35 cellular contexts compared by ENCODE assay signal in genomic region chr1:12630946-12631540, GRCh38. TPM values are rescaled to one million over a fixed set of nuclear protein-coding genes. Genes with fewer than 3 reads are reported as not detected.
DNase-seq lines count a peak whose midpoint lies in the region; ATAC-seq and TF ChIP-seq lines count a peak whose summit lies in the region.
"Had no signal": no experiment of that assay in that cellular context is flagged by ENCODE, and none has a peak within 500 bp of the region (broad histone marks: within the 10 kb centered on the region; RNA-seq: fewer than 3 reads in every experiment).

No MANE protein-coding gene starts in this region.

- DNase-seq in NOMO-1 (lab: John Stamatoyannopoulos, UW; ENCODE audit: unreplicated experiment in 2 of 2) (peak; percentile 20 to 24), NOMO-1 treated with dmso at 0.1 percent for 144 hours (lab: John Stamatoyannopoulos, UW; ENCODE audit: unreplicated experiment) (no peak), SIG-M5 (lab: John Stamatoyannopoulos, UW) (peak; percentile 12), fibroblast of mammary gland (ENCODE audit: low read depth) (peak; percentile 43), upper lobe of right lung (no peak), foreskin melanocyte (no peak), NCI-H526 (lab: John Stamatoyannopoulos, UW) (no peak)
- DNase-seq: activated CD4-positive, alpha-beta T cell treated with anti-CD3 and anti-CD28 coated beads, Interleukin-2, amount 10 ng/mL, durations not matched to agents 24 days and 14 days; activated gamma-delta T cell; activated naive CD8-positive, alpha-beta T cell treated with anti-CD3 and anti-CD28 coated beads, Interleukin-2, amount 10 ng/mL, durations not matched to agents 7 days and 5 days; activated T-cell treated with anti-CD3 and anti-CD28 coated beads, Interleukin-2, amount 50 U/mL, for 1 hour; CD4-positive, alpha-beta memory T cell; gastrocnemius medialis; KG1; left ventricle myocardium superior; MM.1S; naive B cell; NCI-H1694 treated with DMSO at 0.1 percent for 48 hours; NCI-H510A treated with DMSO at 0.1 percent for 48 hours; NK-92 treated with Interleukin-12 subunit alpha and Interleukin-12 subunit beta, amount 100 ng/mL, for 24 hours; nucleus accumbens; SK-N-SH had no signal

- no peaks in the 10 kb centered on the region for H3K27me3 ChIP-seq in upper lobe of right lung
- H3K27me3 ChIP-seq: ascending aorta, gastrocnemius medialis, hepatocyte had no signal

- H3K9me3 ChIP-seq in upper lobe of right lung = no peaks in the 10 kb centered on the region
- H3K9me3 ChIP-seq: ascending aorta, esophagus muscularis mucosa, gastrocnemius medialis, SK-N-SH had no signal

- intact Hi-C loops in upper lobe of right lung (cut with DNase I) = no loop called here

- H3K4me3 ChIP-seq in fibroblast of mammary gland (ENCODE audit: control insufficient read depth, low read depth, low read length) (no peak overlapping the region), upper lobe of right lung (no peak overlapping the region)
- H3K4me3 ChIP-seq: ascending aorta, esophagus muscularis mucosa, gastrocnemius medialis, GM23338, hepatocyte had no signal

- H3K36me3 ChIP-seq in upper lobe of right lung = no peaks in the 10 kb centered on the region
- H3K36me3 ChIP-seq: ascending aorta, esophagus muscularis mucosa, gastrocnemius medialis had no signal

- peaks cover 4% of the 10 kb centered on the region for H3K4me1 ChIP-seq in upper lobe of right lung
- H3K4me1 ChIP-seq: gastrocnemius medialis had no signal

- TF ChIP-seq CTCF in fibroblast of mammary gland (conservative IDR thresholded peaks at IDR 0.05; ENCODE audit: control insufficient read depth, insufficient read depth, low read depth, low read length) (no peak), upper lobe of right lung (IDR thresholded peaks at IDR 0.05) (no peak)

- ATAC-seq in upper lobe of right lung (peak; percentile 57), HG03139 (IDR thresholded peaks at IDR 0.05; ENCODE audit: unreplicated experiment) (no peak)
- ATAC-seq: gastrocnemius medialis, left ventricle myocardium superior had no signal

- H3K27ac ChIP-seq in upper lobe of right lung = no peak overlapping the region
- H3K27ac ChIP-seq: 22Rv1, ascending aorta, esophagus muscularis mucosa, gastrocnemius medialis, hepatocyte, RWPE1, VCaP had no signal

RNA-seq across cellular contexts. Expression of gene AADACL4, which starts 12.8 kb away (rescaled TPM):
- not detected for total RNA-seq in upper lobe of right lung
- total RNA-seq: activated CD4-positive, alpha-beta T cell treated with anti-CD3 and anti-CD28 coated beads, Interleukin-2, amount 10 ng/mL, durations not matched to agents 24 days and 14 days; activated CD8-positive, alpha-beta memory T cell treated with anti-CD3 and anti-CD28 coated beads for 36 hours; activated naive CD8-positive, alpha-beta T cell treated with anti-CD3 and anti-CD28 coated beads, Interleukin-2, amount 10 ng/mL, durations not matched to agents 7 days and 5 days; ascending aorta; cardiac septum; CD4-positive, alpha-beta memory T cell; esophagus muscularis mucosa; gastrocnemius medialis; GM23338; HT1080; left ventricle myocardium superior; pulmonary artery endothelial cell; T-helper 2 cell treated with Interferon-gamma antibody and Interleukin-4, amounts not matched to agents 100 ng/mL and 5 ng/mL, for 36 hours had no signal

RNA-seq across cellular contexts. Expression of gene DHRS3, which starts 13.0 kb away (rescaled TPM):
- 106 TPM for total RNA-seq in upper lobe of right lung
- total RNA-seq: HT1080 had no signal

Comparison
In these comparisons a context has a peak if more than half of its experiments do, and no peak if none do; other contexts are left out.
1. DNase-seq: peak in NOMO-1 (2 of 2), SIG-M5 (single experiment) and fibroblast of mammary gland (single experiment); none in NOMO-1 treated with dmso at 0.1 percent for 144 hours (single experiment), upper lobe of right lung (single experiment), foreskin melanocyte (single experiment) and NCI-H526 (0 of 2).